Comparison of ENCODE assay signal across 2 cellular contexts in the genomic region with DNA sequence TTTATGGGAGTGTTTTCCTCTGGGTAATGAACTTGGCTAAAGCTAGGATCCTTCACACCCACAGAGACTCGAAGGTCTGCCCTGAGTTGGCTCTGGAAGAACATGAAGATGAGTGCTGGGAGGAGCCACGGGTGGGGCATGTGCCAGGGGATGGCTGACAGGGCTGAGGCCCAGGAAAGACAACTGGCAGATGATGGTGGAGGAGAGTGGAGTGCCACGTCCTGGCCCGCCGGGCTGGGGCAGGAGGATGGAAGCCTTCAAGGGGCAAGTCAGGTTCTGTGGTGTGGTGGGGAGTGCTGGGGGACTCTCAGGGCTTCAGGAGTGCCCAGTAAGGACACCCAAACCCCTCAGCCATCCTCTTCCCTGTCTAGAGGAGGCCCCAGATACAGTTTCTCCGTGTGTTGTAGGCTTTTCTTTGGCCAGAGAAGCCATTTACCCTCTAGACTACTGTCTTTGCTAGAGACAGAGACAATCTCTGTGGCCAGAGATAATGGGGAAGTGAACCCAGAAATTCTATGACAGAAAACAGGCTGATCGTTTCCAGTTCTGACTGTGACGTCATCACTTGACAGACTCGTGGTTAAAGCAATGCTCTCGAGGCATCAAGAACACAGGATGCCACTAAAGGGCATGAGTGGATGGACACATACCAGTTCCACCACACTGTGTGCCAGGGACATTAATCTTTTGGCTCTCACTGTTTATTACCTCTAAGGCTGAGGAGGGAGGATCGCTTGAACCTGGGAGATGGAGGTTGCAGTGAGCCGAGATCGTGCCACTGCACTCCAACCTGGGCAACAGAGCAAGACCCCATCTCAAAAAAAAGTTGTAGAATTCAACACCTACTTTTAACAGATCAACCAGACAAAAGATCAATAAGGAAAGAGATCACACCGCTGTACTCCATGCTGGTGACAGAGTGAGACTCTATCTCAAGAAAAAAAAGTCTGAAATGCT.
TF ChIP-seq lines count a peak whose summit lies in the region.

No MANE protein-coding gene starts in this region.

TF ChIP-seq in HCT116, 20 proteins besides CTCF, POLR2A, EP300 and RAD21:
- TF ChIP-seq JUND (IDR thresholded peaks at IDR 0.05) (no peak), YY1 (IDR thresholded peaks at IDR 0.05; ENCODE audit: extremely low read depth, insufficient replicate concordance, low read depth, low read length) (no peak), ELF1 (IDR thresholded peaks at IDR 0.05; ENCODE audit: borderline replicate concordance, low read depth) (no peak), POLR2AphosphoS5 (IDR thresholded peaks at IDR 0.05; ENCODE audit: low read depth, low read length) (no peak), EGR1 (IDR thresholded peaks at IDR 0.05; ENCODE audit: low read depth) (no peak), CEBPB (IDR thresholded peaks at IDR 0.05; ENCODE audit: low read depth) (no peak), EZH2 (IDR thresholded peaks at IDR 0.05) (no peak)
- TF ChIP-seq, protein P1, sequence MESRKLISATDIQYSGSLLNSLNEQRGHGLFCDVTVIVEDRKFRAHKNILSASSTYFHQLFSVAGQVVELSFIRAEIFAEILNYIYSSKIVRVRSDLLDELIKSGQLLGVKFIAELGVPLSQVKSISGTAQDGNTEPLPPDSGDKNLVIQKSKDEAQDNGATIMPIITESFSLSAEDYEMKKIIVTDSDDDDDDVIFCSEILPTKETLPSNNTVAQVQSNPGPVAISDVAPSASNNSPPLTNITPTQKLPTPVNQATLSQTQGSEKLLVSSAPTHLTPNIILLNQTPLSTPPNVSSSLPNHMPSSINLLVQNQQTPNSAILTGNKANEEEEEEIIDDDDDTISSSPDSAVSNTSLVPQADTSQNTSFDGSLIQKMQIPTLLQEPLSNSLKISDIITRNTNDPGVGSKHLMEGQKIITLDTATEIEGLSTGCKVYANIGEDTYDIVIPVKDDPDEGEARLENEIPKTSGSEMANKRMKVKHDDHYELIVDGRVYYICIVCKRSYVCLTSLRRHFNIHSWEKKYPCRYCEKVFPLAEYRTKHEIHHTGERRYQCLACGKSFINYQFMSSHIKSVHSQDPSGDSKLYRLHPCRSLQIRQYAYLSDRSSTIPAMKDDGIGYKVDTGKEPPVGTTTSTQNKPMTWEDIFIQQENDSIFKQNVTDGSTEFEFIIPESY (IDR thresholded peaks at IDR 0.05; ENCODE audit: extremely low read depth, insufficient replicate concordance, low read length), result no peak
TF ChIP-seq in HCT116: peak in this region for 0.

TF ChIP-seq in K562, 482 proteins besides CTCF, POLR2A, EP300 and RAD21:
- TF ChIP-seq BMI1 (IDR thresholded peaks at IDR 0.05; ENCODE audit: low read length) (no peak), CREM (IDR thresholded peaks at IDR 0.05; ENCODE audit: low read depth) (peak; percentile 51), POLR2G (IDR thresholded peaks at IDR 0.05; ENCODE audit: low read depth, low read length) (peak; percentile 55; the same call in 1 of the 2 replicates), RBM25 (IDR thresholded peaks at IDR 0.05; ENCODE audit: low read depth, low read length, severe bottlenecking) (peak; percentile 14), ATF7 (IDR thresholded peaks at IDR 0.05) (peak; percentile 44; the same call in 1 of the 2 replicates), LARP7 (IDR thresholded peaks at IDR 0.05) (no peak), ATF1 (CRISPR knock-in tag; IDR thresholded peaks at IDR 0.05) (no peak), ATF1 (tag; IDR thresholded peaks at IDR 0.05) (peak; percentile 78)
- TF ChIP-seq, protein P2, sequence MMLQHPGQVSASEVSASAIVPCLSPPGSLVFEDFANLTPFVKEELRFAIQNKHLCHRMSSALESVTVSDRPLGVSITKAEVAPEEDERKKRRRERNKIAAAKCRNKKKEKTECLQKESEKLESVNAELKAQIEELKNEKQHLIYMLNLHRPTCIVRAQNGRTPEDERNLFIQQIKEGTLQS (IDR thresholded peaks at IDR 0.05), result peak; percentile 64
- TF ChIP-seq, protein P2 (CRISPR knock-in tag; conservative IDR thresholded peaks at IDR 0.05), result no peak
